Comparison of ENCODE assay signal across 14 cellular contexts in genomic region chrX:53882331-53882730, GRCh38.
A peak's percentile ranks its signal among the peaks of the same experiment; 100 is the strongest.
DNase-seq lines count a peak whose midpoint lies in the region; ATAC-seq and TF ChIP-seq lines count a peak whose summit lies in the region.
"Had no signal": no experiment of that assay in that cellular context is flagged by ENCODE, and none has a peak within 500 bp of the region (broad histone marks: within the 10 kb centered on the region; RNA-seq: fewer than 3 reads in every experiment).

No MANE protein-coding gene starts in this region.

- H3K36me3 ChIP-seq in kidney epithelial cell (ENCODE audit: control insufficient read depth, insufficient read depth, low read length) = no peaks in the 10 kb centered on the region
- H3K36me3 ChIP-seq: suprapubic skin had no signal

- ATAC-seq in GM19328 (IDR thresholded peaks at IDR 0.05; ENCODE audit: unreplicated experiment) = no peak
- no peak for ATAC-seq in GM21723 (IDR thresholded peaks at IDR 0.05; ENCODE audit: unreplicated experiment)
- no peak for ATAC-seq in HG02870 (IDR thresholded peaks at IDR 0.05; ENCODE audit: unreplicated experiment)

- peak; percentile 80 for DNase-seq in A172 (ENCODE audit: low spot score)
- DNase-seq in HPDE6-E6E7 (ENCODE audit: extremely low spot score) = peak; percentile 5
- DNase-seq in astrocyte of the hippocampus (ENCODE audit: low read depth, low spot score) = peak; percentile 59
- DNase-seq in kidney epithelial cell (ENCODE audit: low read depth) = peak; percentile 63
- DNase-seq in HuH-7.5 (ENCODE audit: low spot score) = no peak
- DNase-seq: activated CD4-positive, alpha-beta T cell treated with anti-CD3 and anti-CD28 coated beads, Interleukin-2, amount 50 U/mL, for 1 hour; activated gamma-delta T cell; GF-D8; midbrain; NCI-H1694 treated with DMSO at 0.1 percent for 48 hours had no signal

- no peak for TF ChIP-seq CTCF in kidney epithelial cell (IDR thresholded peaks at IDR 0.05; ENCODE audit: insufficient read depth, low read length, poor library complexity, severe bottlenecking)

- H3K27me3 ChIP-seq in kidney epithelial cell (ENCODE audit: control insufficient read depth, insufficient read depth, low read length) = no peaks in the 10 kb centered on the region
- H3K27me3 ChIP-seq: suprapubic skin had no signal

- H3K4me3 ChIP-seq in kidney epithelial cell (ENCODE audit: low read depth, low read length) = no peak overlapping the region
- H3K4me3 ChIP-seq: suprapubic skin had no signal
